In genomic region chr4:161920304-161921052, GRCh38 we compare ENCODE assay signal across 1 cellular context.
TF ChIP-seq lines count a peak whose summit lies in the region.

No MANE protein-coding gene starts in this region.

TF ChIP-seq in GM12878, 131 proteins besides CTCF, POLR2A, EP300 and RAD21 (continued from another document):
- TF ChIP-seq, protein P1, sequence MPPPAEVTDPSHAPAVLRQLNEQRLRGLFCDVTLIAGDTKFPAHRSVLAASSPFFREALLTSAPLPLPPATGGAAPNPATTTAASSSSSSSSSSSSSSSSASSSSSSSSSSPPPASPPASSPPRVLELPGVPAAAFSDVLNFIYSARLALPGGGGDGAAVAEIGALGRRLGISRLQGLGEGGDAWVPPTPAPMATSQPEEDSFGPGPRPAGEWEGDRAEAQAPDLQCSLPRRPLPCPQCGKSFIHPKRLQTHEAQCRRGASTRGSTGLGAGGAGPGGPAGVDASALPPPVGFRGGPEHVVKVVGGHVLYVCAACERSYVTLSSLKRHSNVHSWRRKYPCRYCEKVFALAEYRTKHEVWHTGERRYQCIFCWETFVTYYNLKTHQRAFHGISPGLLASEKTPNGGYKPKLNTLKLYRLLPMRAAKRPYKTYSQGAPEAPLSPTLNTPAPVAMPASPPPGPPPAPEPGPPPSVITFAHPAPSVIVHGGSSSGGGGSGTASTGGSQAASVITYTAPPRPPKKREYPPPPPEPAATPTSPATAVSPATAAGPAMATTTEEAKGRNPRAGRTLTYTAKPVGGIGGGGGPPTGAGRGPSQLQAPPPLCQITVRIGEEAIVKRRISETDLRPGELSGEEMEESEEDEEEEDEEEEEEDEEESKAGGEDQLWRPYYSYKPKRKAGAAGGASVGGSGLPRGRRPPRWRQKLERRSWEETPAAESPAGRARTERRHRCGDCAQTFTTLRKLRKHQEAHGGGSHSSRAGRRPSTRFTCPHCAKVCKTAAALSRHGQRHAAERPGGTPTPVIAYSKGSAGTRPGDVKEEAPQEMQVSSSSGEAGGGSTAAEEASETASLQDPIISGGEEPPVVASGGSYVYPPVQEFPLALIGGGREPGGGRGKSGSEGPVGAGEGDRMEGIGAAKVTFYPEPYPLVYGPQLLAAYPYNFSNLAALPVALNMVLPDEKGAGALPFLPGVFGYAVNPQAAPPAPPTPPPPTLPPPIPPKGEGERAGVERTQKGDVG (CRISPR knock-in tag; IDR thresholded peaks at IDR 0.05): no peak
- TF ChIP-seq RFX5 (IDR thresholded peaks at IDR 0.05; ENCODE audit: low read depth, low read length) (no peak), RAD51 (IDR thresholded peaks at IDR 0.05) (no peak), CREM (IDR thresholded peaks at IDR 0.05; ENCODE audit: low read depth) (no peak)
